Comparison of ENCODE assay signal across 22 cellular contexts in genomic region chrX:21955398-21956189, GRCh38. TPM values are rescaled to one million over a fixed set of nuclear protein-coding genes. Genes with fewer than 3 reads are reported as not detected.
DNase-seq lines count a peak whose midpoint lies in the region; TF ChIP-seq lines count a peak whose summit lies in the region.
"Had no signal": no experiment of that assay in that cellular context is flagged by ENCODE, and none has a peak within 500 bp of the region (broad histone marks: within the 10 kb centered on the region; RNA-seq: fewer than 3 reads in every experiment).

No MANE protein-coding gene starts in this region.

- peaks cover 67% of the 10 kb centered on the region for H3K4me1 Mint-ChIP-seq in mesothelial cell of epicardium

- no peaks in the 10 kb centered on the region for H3K27me3 ChIP-seq in BLaER1 treated with 17β-estradiol and CSF1 and Interleukin-3, amounts not matched to agents 10 nM and 100 nM
- no peaks in the 10 kb centered on the region for H3K27me3 ChIP-seq in GM23248 (replicated peaks; ENCODE audit: insufficient read depth)
- H3K27me3 ChIP-seq: upper lobe of left lung had no signal

- H3F3A ChIP-seq in GM23248 (ENCODE audit: insufficient read depth), result no peaks in the 10 kb centered on the region

- peaks cover 12% of the 10 kb centered on the region for H3K36me3 Mint-ChIP-seq in mesothelial cell of epicardium

- H3K4me3 ChIP-seq in BLaER1 treated with 17β-estradiol and CSF1 and Interleukin-3, amounts not matched to agents 10 nM and 100 nM, result no peak overlapping the region
- no peak overlapping the region for H3K4me3 ChIP-seq in GM23248
- H3K4me3 ChIP-seq: mucosa of descending colon, upper lobe of left lung had no signal

- no peaks in the 10 kb centered on the region for H3K9me2 ChIP-seq in GM23248 (ENCODE audit: insufficient read depth)

- WGBS in GM23248 (ENCODE audit: low coverage in 1 of 2, low lambda C conversion rate in 2 of 2, missing lambda C conversion rate in 2 of 2), 2 experiments, result 65 to 77% methylated on average over 6 to 7 of the region's 7 CpGs

- peaks cover 5% of the 10 kb centered on the region for H3K9me3 Mint-ChIP-seq in mesothelial cell of epicardium
- H3K9me3 Mint-ChIP-seq: activated naive CD4-positive, alpha-beta T cell treated with anti-CD3 and anti-CD28 coated beads, Interleukin-2, amount 50 U/mL, for 24 hours; activated T-cell treated with anti-CD3 and anti-CD28 coated beads, Interleukin-2, amount 50 U/mL, for 72 hours; T-helper 1 cell treated with Interleukin-12 subunit alpha and Interleukin-12 subunit beta and Interleukin-4 antibody, amounts not matched to agents 30 μg/mL and 1 μg/mL, for 36 hours had no signal

- H3K9ac ChIP-seq in BLaER1 treated with 17β-estradiol and CSF1 and Interleukin-3, amounts not matched to agents 10 nM and 100 nM, result no peak overlapping the region
- no peak overlapping the region for H3K9ac ChIP-seq in GM23248

- peaks cover 21 to 99% (median 67%) of the 10 kb centered on the region in 11 experiments for H4K20me1 ChIP-seq in BLaER1 treated with 17β-estradiol and CSF1 and Interleukin-3, amounts not matched to agents 10 nM and 100 nM
- no peaks in the 10 kb centered on the region; the same call in 1 of the 2 replicates for H4K20me1 ChIP-seq in GM23248 (ENCODE audit: insufficient read depth)

- H3K4me1 ChIP-seq in BLaER1 treated with 17β-estradiol and CSF1 and Interleukin-3, amounts not matched to agents 10 nM and 100 nM, result peaks cover 0 to 52% (median 20%) of the 10 kb centered on the region in 10 experiments; a peak in 15 of 20 replicates
- peaks cover 2% of the 10 kb centered on the region; the same call in 1 of the 2 replicates for H3K4me1 ChIP-seq in GM23248 (ENCODE audit: insufficient read depth)

- in situ Hi-C loops in GM23248 (cut with MboI), result loop anchor here (25.0 kb wide), 1 partner anchor 1443 kb away; no protein-coding TSS in a partner anchor

- peaks cover 100% of the 10 kb centered on the region for H3K79me2 ChIP-seq in GM23248 (ENCODE audit: insufficient read depth)

- no peak for TF ChIP-seq CTCF in mesothelial cell of epicardium (IDR thresholded peaks at IDR 0.05; ENCODE audit: unreplicated experiment)

- DNase-seq in GM23248 (peak; percentile 26), SKM-1 (lab: John Stamatoyannopoulos, UW; ENCODE audit: unreplicated experiment) (peak; percentile 57), mesothelial cell of epicardium (ENCODE audit: low spot score in 2 of 2, unreplicated experiment in 2 of 2) (no peak), NCI-H774 (lab: John Stamatoyannopoulos, UW) (no peak), DMS 273 (lab: John Stamatoyannopoulos, UW; ENCODE audit: unreplicated experiment) (no peak), cerebellar nuclear complex (lab: John Stamatoyannopoulos, UW) (no peak)
- no peak for DNase-seq in stimulated activated CD4-positive, alpha-beta T cell treated with anti-CD3 and anti-CD28 coated beads, Interleukin-12 subunit alpha, Interleukin-12 subunit beta, amount 100 ng/mL, for 4 hours
- DNase-seq: activated CD8-positive, alpha-beta T cell treated with anti-CD3 and anti-CD28 coated beads, Interleukin-2, amount 10 ng/mL, durations not matched to agents 7 days and 5 days; activated T-cell treated with anti-CD3 and anti-CD28 coated beads, Interleukin-2, amount 50 U/mL, for 72 hours; dermis blood vessel endothelial cell; EL; HCEC 1CT; Karpas-422; left cardiac atrium; mucosa of descending colon; NCI-H446; right cardiac atrium; stimulated activated naive CD4-positive, alpha-beta T cell treated with Interleukin-2 at 50 U/mL for 16 hours; upper lobe of left lung had no signal

- H3K27ac ChIP-seq in BLaER1 treated with 17β-estradiol and CSF1 and Interleukin-3, amounts not matched to agents 10 nM and 100 nM, result peak overlapping the region in 1 of 11 experiments; percentile 22; a peak in 1 of 22 replicates
- no peak overlapping the region; the same call in 1 of the 2 replicates for H3K27ac ChIP-seq in GM23248
- H3K27ac ChIP-seq: upper lobe of left lung had no signal

- no peak overlapping the region for H2AFZ ChIP-seq in GM23248

- H3K9me3 ChIP-seq in BLaER1 treated with 17β-estradiol and CSF1 and Interleukin-3, amounts not matched to agents 10 nM and 100 nM (replicated peaks in 1 of 11), result peaks cover 0 to 9% (median 0%) of the 10 kb centered on the region in 11 experiments; a peak in 1 of 22 replicates
- no peaks in the 10 kb centered on the region for H3K9me3 ChIP-seq in GM23248 (ENCODE audit: low read depth)
- H3K9me3 ChIP-seq: mucosa of descending colon, upper lobe of left lung had no signal

- peak overlapping the region; percentile 96 for H3K27ac Mint-ChIP-seq in mesothelial cell of epicardium
- H3K27ac Mint-ChIP-seq: activated CD8-positive, alpha-beta T cell treated with anti-CD3 and anti-CD28 coated beads, Interleukin-2, amount 10 ng/mL, durations not matched to agents 7 days and 5 days; activated naive CD4-positive, alpha-beta T cell treated with anti-CD3 and anti-CD28 coated beads, Interleukin-2, amount 50 U/mL, for 24 hours; activated T-cell treated with anti-CD3 and anti-CD28 coated beads, Interleukin-2, amount 50 U/mL, for 72 hours; T-helper 1 cell treated with Interleukin-12 subunit alpha and Interleukin-12 subunit beta and Interleukin-4 antibody, amounts not matched to agents 30 μg/mL and 1 μg/mL, for 36 hours had no signal

- peak overlapping the region in 6 of 11 experiments; percentile 7 to 65 (median 33); a peak in 11 of 22 replicates for H3K4me2 ChIP-seq in BLaER1 treated with 17β-estradiol and CSF1 and Interleukin-3, amounts not matched to agents 10 nM and 100 nM
- no peak overlapping the region for H3K4me2 ChIP-seq in GM23248 (ENCODE audit: unreplicated experiment)

- H3K36me3 ChIP-seq in BLaER1 treated with 17β-estradiol and CSF1 and Interleukin-3, amounts not matched to agents 10 nM and 100 nM, result peaks cover 0 to 23% (median 6%) of the 10 kb centered on the region in 11 experiments; a peak in 8 of 22 replicates
- H3K36me3 ChIP-seq in GM23248 (ENCODE audit: low read depth), result no peaks in the 10 kb centered on the region
- H3K36me3 ChIP-seq: upper lobe of left lung had no signal

- H3K4me3 Mint-ChIP-seq in mesothelial cell of epicardium, result no peak overlapping the region
- H3K4me3 Mint-ChIP-seq: activated CD8-positive, alpha-beta T cell treated with anti-CD3 and anti-CD28 coated beads, Interleukin-2, amount 10 ng/mL, durations not matched to agents 7 days and 5 days; activated naive CD4-positive, alpha-beta T cell treated with anti-CD3 and anti-CD28 coated beads, Interleukin-2, amount 50 U/mL, for 24 hours; activated T-cell treated with anti-CD3 and anti-CD28 coated beads, Interleukin-2, amount 50 U/mL, for 72 hours; T-helper 1 cell treated with Interleukin-12 subunit alpha and Interleukin-12 subunit beta and Interleukin-4 antibody, amounts not matched to agents 30 μg/mL and 1 μg/mL, for 36 hours had no signal

- no peaks in the 10 kb centered on the region for H3K27me3 Mint-ChIP-seq in mesothelial cell of epicardium (ENCODE audit: low read depth)
- H3K27me3 Mint-ChIP-seq: activated naive CD4-positive, alpha-beta T cell treated with anti-CD3 and anti-CD28 coated beads, Interleukin-2, amount 50 U/mL, for 24 hours had no signal

RNA-seq across cellular contexts. Expression of gene SMS, which starts 15.1 kb away (rescaled TPM):
- total RNA-seq in GM23248 (2014; rRNA removed; shearing (Covaris generic)), result 159 and 162 TPM in 2 replicates
- 156 and 166 TPM in 2 replicates for polyA plus RNA-seq in GM23248 (2016; fragmentation: Nextera tagmentation; extraction: Ambion mirVana)
- total RNA-seq in mesothelial cell of epicardium, result 172 to 176 TPM (median 174 TPM) in 3 replicates

Comparison
In these comparisons a context has a peak if more than half of its experiments do, and no peak if none do; other contexts are left out.
1. DNase-seq: peak in GM23248 (single experiment) and SKM-1 (single experiment); none in mesothelial cell of epicardium (0 of 2), NCI-H774 (single experiment), DMS 273 (single experiment), cerebellar nuclear complex (0 of 2) and stimulated activated CD4-positive, alpha-beta T cell treated with anti-CD3 and anti-CD28 coated beads, Interleukin-12 subunit alpha, Interleukin-12 subunit beta, amount 100 ng/mL, for 4 hours (single experiment).